ENCODE assay signal across 8 cellular contexts in genomic region chr11:65558785-65559509, GRCh38. TPM values are rescaled to one million over a fixed set of nuclear protein-coding genes. Genes with fewer than 3 reads are reported as not detected.
DNase-seq lines count a peak whose midpoint lies in the region; ATAC-seq, FAIRE-seq and TF ChIP-seq lines count a peak whose summit lies in the region.

No MANE protein-coding gene starts in this region.

- H3K27ac Mint-ChIP-seq in activated CD4-positive, alpha-beta T cell treated with anti-CD3 and anti-CD28 coated beads, Interleukin-2, amount 10 ng/mL, durations not matched to agents 24 days and 14 days, result peak overlapping the region; percentile 71

- H3K4me1 Mint-ChIP-seq in activated CD4-positive, alpha-beta T cell treated with anti-CD3 and anti-CD28 coated beads, Interleukin-2, amount 10 ng/mL, durations not matched to agents 24 days and 14 days, result peaks cover 50% of the 10 kb centered on the region

- H3K27me3 ChIP-seq in GM12878 (replicated peaks in 1 of 2; ENCODE audit: control insufficient read depth in 2 of 2, insufficient read depth in 2 of 2, low read length in 1 of 2) (no peaks in the 10 kb centered on the region; a peak in 2 of 4 replicates), subcutaneous abdominal adipose tissue (ENCODE audit: control insufficient read depth in 5 of 5, insufficient read depth in 4 of 5, low read length in 5 of 5) (no peaks in the 10 kb centered on the region)

- no peaks in the 10 kb centered on the region for H3K4me1 ChIP-seq in GM12878 (ENCODE audit: control insufficient read depth, insufficient read depth, low read length)
- H3K4me1 ChIP-seq in kidney (ENCODE audit: control insufficient read depth in 1 of 2, insufficient read depth in 1 of 2, low read depth in 1 of 2, low read length in 2 of 2), result peaks cover 14 to 42% of the 10 kb centered on the region in 2 donors
- peaks cover 7 to 65% (median 54%) of the 10 kb centered on the region in 5 donors for H3K4me1 ChIP-seq in subcutaneous abdominal adipose tissue (ENCODE audit: control insufficient read depth in 5 of 5, insufficient read depth in 5 of 5, low read length in 5 of 5)

- no peak for TF ChIP-seq RAD21 in GM12878 (IDR thresholded peaks at IDR 0.05; ENCODE audit: insufficient read depth, low read depth, low read length)

- no TSS peak for BruUV-seq in GM12878 (replicated peaks; lab: Mats Ljungman, UMichigan)

- peak overlapping the region; percentile 75 for H3K4me3 Mint-ChIP-seq in activated CD4-positive, alpha-beta T cell treated with anti-CD3 and anti-CD28 coated beads, Interleukin-2, amount 10 ng/mL, durations not matched to agents 24 days and 14 days

- intact Hi-C loops in activated CD4-positive, alpha-beta T cell treated with anti-CD3 and anti-CD28 coated beads, Interleukin-2, amount 10 ng/mL, durations not matched to agents 24 days and 14 days (cut with micrococcal nuclease), result loop anchor here (1.0 kb wide), 2 partner anchors 10 to 19 kb away; no protein-coding TSS in a partner anchor
- intact Hi-C loops in GM12878 (cut with micrococcal nuclease; ENCODE audit: unreplicated experiment) (no loop called here), kidney (cut with DNase I) (no loop called here)

- TF ChIP-seq POLR2A in GM12878 (IDR thresholded peaks at IDR 0.05; ENCODE audit: low read depth, low read length), result no peak

- no peaks in the 10 kb centered on the region for H3K79me2 ChIP-seq in GM12878 (ENCODE audit: control insufficient read depth, insufficient read depth, low read length)

- TF ChIP-seq CTCF in GM12878 (IDR thresholded peaks at IDR 0.05 in 2 of 3, conservative IDR thresholded peaks at IDR 0.05 in 1 of 3; ENCODE audit: control insufficient read depth in 2 of 3, extremely low read depth in 1 of 3, insufficient read depth in 1 of 3, low read depth in 3 of 3, low read length in 3 of 3), result no peak
- no peak for TF ChIP-seq CTCF in kidney (IDR thresholded peaks at IDR 0.05; ENCODE audit: borderline replicate concordance, extremely low read depth, insufficient read depth)

- TF ChIP-seq EP300 in GM12878 (IDR thresholded peaks at IDR 0.05; ENCODE audit: borderline replicate concordance in 1 of 2, control insufficient read depth in 1 of 2, low read depth in 2 of 2, low read length in 2 of 2), result no peak

- RAD21 ChIA-PET in GM12878 (lab: Charles Lee; ENCODE audit: unreplicated experiment), result interaction anchor here (1.1 kb wide), 1 partner anchor 11 kb away, joined by 3 read pairs; the partner anchor contains the start of gene ZNRD2

- no peak overlapping the region for H3K4me3 ChIP-seq in GM12878
- peak overlapping the region; percentile 6 to 25 for H3K4me3 ChIP-seq in kidney (ENCODE audit: low read length in 2 of 2)
- H3K4me3 ChIP-seq in subcutaneous abdominal adipose tissue (ENCODE audit: low read depth in 1 of 5, low read length in 5 of 5), result peak overlapping the region; percentile 42 to 64 (median 60)

- H3K36me3 Mint-ChIP-seq in activated CD4-positive, alpha-beta T cell treated with anti-CD3 and anti-CD28 coated beads, Interleukin-2, amount 10 ng/mL, durations not matched to agents 24 days and 14 days (ENCODE audit: low read depth), result peaks cover 2% of the 10 kb centered on the region

- H3K4me2 ChIP-seq in GM12878 (ENCODE audit: control insufficient read depth, insufficient read depth), result peak overlapping the region; percentile 89

- no peaks in the 10 kb centered on the region for H4K20me1 ChIP-seq in GM12878 (ENCODE audit: control insufficient read depth, insufficient read depth)

- POLR2A ChIA-PET in GM12878 (lab: Charles Lee), result interaction anchor here (1.1 kb wide), 1 partner anchor 12 kb away, joined by 3 read pairs; the partner anchor contains the start of gene ZNRD2

- FAIRE-seq in GM12878 (lab: Jason Lieb, UNC) (no peak), kidney (lab: Jason Lieb, UNC) (no peak)

- H3K9me3 Mint-ChIP-seq in activated CD4-positive, alpha-beta T cell treated with anti-CD3 and anti-CD28 coated beads, Interleukin-2, amount 10 ng/mL, durations not matched to agents 24 days and 14 days, result no peaks in the 10 kb centered on the region

- no peak overlapping the region for H3K27ac ChIP-seq in GM12878 (ENCODE audit: control insufficient read depth, insufficient read depth)
- peak overlapping the region; percentile 90 to 93 for H3K27ac ChIP-seq in kidney (ENCODE audit: low read depth in 2 of 2, low read length in 2 of 2)
- H3K27ac ChIP-seq in subcutaneous abdominal adipose tissue (ENCODE audit: low read depth, low read length), result peak overlapping the region; percentile 85

- H3K36me3 ChIP-seq in GM12878 (ENCODE audit: control insufficient read depth in 2 of 2, insufficient read depth in 2 of 2, low read length in 1 of 2), result no peaks in the 10 kb centered on the region
- no peaks in the 10 kb centered on the region for H3K36me3 ChIP-seq in kidney (ENCODE audit: control insufficient read depth in 1 of 2, insufficient read depth in 2 of 2, low read length in 2 of 2)
- no peaks in the 10 kb centered on the region for H3K36me3 ChIP-seq in subcutaneous abdominal adipose tissue (ENCODE audit: control insufficient read depth in 5 of 5, insufficient read depth in 5 of 5, low read length in 5 of 5)

- SMC1A ChIA-PET in GM12878 (lab: Charles Lee; ENCODE audit: uncharacterized antibody, unreplicated experiment), result no interaction called here

- H3K27me3 Mint-ChIP-seq in activated CD4-positive, alpha-beta T cell treated with anti-CD3 and anti-CD28 coated beads, Interleukin-2, amount 10 ng/mL, durations not matched to agents 24 days and 14 days, result no peaks in the 10 kb centered on the region

- 63% methylated on average over 19 of the region's 21 CpGs for WGBS in GM12878 (ENCODE audit: insufficient coverage, insufficient replicate concordance, low lambda C conversion rate, missing lambda C conversion rate)

- in situ Hi-C loops in GM12878 (cut with MboI), result no loop called here

- no peak for DNase-seq in activated CD4-positive, alpha-beta T cell treated with anti-CD3 and anti-CD28 coated beads, Interleukin-2, amount 10 ng/mL, durations not matched to agents 24 days and 14 days
- no peak for DNase-seq in activated CD4-positive, alpha-beta T cell treated with anti-CD3 and anti-CD28 coated beads, Interleukin-2, amount 50 U/mL, for 4 hours
- DNase-seq in GM12878 (ENCODE audit: low read depth, low spot score), result no peak
- peak; percentile 87 for DNase-seq in kidney
- no peak for DNase-seq in stimulated activated CD8-positive, alpha-beta memory T cell treated with anti-CD3 and anti-CD28 coated beads, Interleukin-4, amount 100 ng/mL, for 48 hours
- no peak for DNase-seq in OCI-M1 (lab: John Stamatoyannopoulos, UW)

- CTCF ChIA-PET in GM12878 (lab: Yijun Ruan, JAX), result interaction anchor here (1.2 to 2.0 kb wide), 2 partner anchors 17 to 19 kb away, joined by 3 to 6 read pairs; no protein-coding TSS in a partner anchor

- no peak; the same call in 2 of the 3 replicates for ATAC-seq in GM12878
- no peak for ATAC-seq in HG03039 (IDR thresholded peaks at IDR 0.05; ENCODE audit: unreplicated experiment)

- peak overlapping the region; percentile 26; the same call in 1 of the 2 replicates for H2AFZ ChIP-seq in GM12878 (ENCODE audit: control insufficient read depth, low read depth, low read length)

- no peaks in the 10 kb centered on the region for H3K9me3 ChIP-seq in GM12878 (replicated peaks; ENCODE audit: control insufficient read depth, insufficient read depth, low read length)
- no peaks in the 10 kb centered on the region for H3K9me3 ChIP-seq in kidney (ENCODE audit: control insufficient read depth in 1 of 2, low read length in 2 of 2)
- no peaks in the 10 kb centered on the region for H3K9me3 ChIP-seq in subcutaneous abdominal adipose tissue (ENCODE audit: control insufficient read depth in 5 of 5, low read length in 5 of 5)

- no peak overlapping the region for H3K9ac ChIP-seq in GM12878 (ENCODE audit: control insufficient read depth, insufficient read depth, low read length)
- H3K9ac ChIP-seq in kidney (ENCODE audit: low read length in 2 of 2), result peak overlapping the region; percentile 26 to 71
- H3K9ac ChIP-seq in subcutaneous abdominal adipose tissue (ENCODE audit: low read length in 5 of 5), result peak overlapping the region in 4 of 5 donors; percentile 62 to 84 (median 72)

RNA-seq across cellular contexts. Expression of gene LTBP3, which starts 0.8 kb away (rescaled TPM):
- 94.9 and 96.9 TPM in 2 replicates for total RNA-seq in activated CD4-positive, alpha-beta T cell treated with anti-CD3 and anti-CD28 coated beads, Interleukin-2, amount 10 ng/mL, durations not matched to agents 24 days and 14 days
- total RNA-seq in GM12878 (2013; cell fraction: nucleolus; rRNA removed), result 8.6 and 11.6 TPM in 2 replicates
- total RNA-seq in GM12878 (2014; rRNA removed) (8.5 and 9.0 TPM in 2 replicates), GM12878 (2014; rRNA removed; fragmentation: Illumina TruSeq; extraction: Trizol) (1.2 and 2.2 TPM in 2 replicates), GM12878 (2021) (8.0 and 9.0 TPM in 2 replicates), kidney (165 TPM)
- 12.8 TPM for polyA plus RNA-seq in GM12878 (2011; ENCODE audit: low read depth)
- polyA plus RNA-seq in GM12878 (2011; rRNA removed) (3.1 and 7.0 TPM in 2 replicates), GM12878 (2014; fragmentation: Illumina TruSeq; extraction: Trizol) (1.00 and 2.3 TPM in 2 replicates), GM12878 (2014; fragmentation: Nextera tagmentation; extraction: Ambion mirVana) (not detected), GM12878 (2014; rRNA removed) (12.2 and 14.7 TPM in 2 replicates), GM12878 (2016; fragmentation: Nextera tagmentation; extraction: Ambion mirVana) (1 to 10 TPM; 4.0 to 5.5 TPM), kidney (ENCODE audit: insufficient read depth, low read depth, low replicate concordance) (61.6 TPM)
- 14.4 and 24.0 TPM in 2 replicates for polyA plus RNA-seq in GM12878 (2011; cell fraction: cytosol; rRNA removed)
- polyA plus RNA-seq in GM12878 (2011; cell fraction: nucleus; rRNA removed), result 47.3 and 52.7 TPM in 2 replicates
- polyA plus RNA-seq in GM12878 (2012), result 15.6 and 16.4 TPM in 2 replicates
- 3.8 and 4.7 TPM in 2 replicates for polyA minus RNA-seq in GM12878 (2011; rRNA and poly(A)+ RNA removed)
- 5.6 and 6.7 TPM in 2 replicates for polyA minus RNA-seq in GM12878 (2011; cell fraction: cytosol; rRNA and poly(A)+ RNA removed)
- polyA minus RNA-seq in GM12878 (2011; cell fraction: nucleus; rRNA and poly(A)+ RNA removed), result 6.6 and 12.8 TPM in 2 replicates

RNA-seq across cellular contexts. Expression of gene ZNRD2, which starts 11.3 kb away (rescaled TPM):
- total RNA-seq in activated CD4-positive, alpha-beta T cell treated with anti-CD3 and anti-CD28 coated beads, Interleukin-2, amount 10 ng/mL, durations not matched to agents 24 days and 14 days, result 83.3 and 83.4 TPM in 2 replicates
- total RNA-seq in GM12878 (2013; cell fraction: nucleolus; rRNA removed), result 31.8 and 42.8 TPM in 2 replicates
- total RNA-seq in GM12878 (2014; rRNA removed), result 71.3 and 77.0 TPM in 2 replicates
- total RNA-seq in GM12878 (2014; rRNA removed; fragmentation: Illumina TruSeq; extraction: Trizol), result 20.0 and 24.8 TPM in 2 replicates
- 62.0 and 63.3 TPM in 2 replicates for total RNA-seq in GM12878 (2021)
- polyA plus RNA-seq in GM12878 (2011; ENCODE audit: low read depth), result 35.6 TPM
- 13.4 and 32.2 TPM in 2 replicates for polyA plus RNA-seq in GM12878 (2011; rRNA removed)
- polyA plus RNA-seq in GM12878 (2011; cell fraction: cytosol; rRNA removed), result 60.6 and 85.4 TPM in 2 replicates
- 70.4 and 75.4 TPM in 2 replicates for polyA plus RNA-seq in GM12878 (2011; cell fraction: nucleus; rRNA removed)
- polyA plus RNA-seq in GM12878 (2012), result 43.7 and 53.4 TPM in 2 replicates
- 1.2 and 7.9 TPM in 2 replicates for polyA plus RNA-seq in GM12878 (2014; fragmentation: Illumina TruSeq; extraction: Trizol)
- 10 to 100 TPM; 14.8 to 48.7 TPM for polyA plus RNA-seq in GM12878 (2014; fragmentation: Nextera tagmentation; extraction: Ambion mirVana)
- polyA plus RNA-seq in GM12878 (2014; rRNA removed), result 74.8 and 79.0 TPM in 2 replicates
- 100 to 1,000 TPM; 107 to 111 TPM for polyA plus RNA-seq in GM12878 (2016; fragmentation: Nextera tagmentation; extraction: Ambion mirVana)
- 5.0 and 12.2 TPM in 2 replicates for polyA minus RNA-seq in GM12878 (2011; rRNA and poly(A)+ RNA removed)
- 5.8 and 6.9 TPM in 2 replicates for polyA minus RNA-seq in GM12878 (2011; cell fraction: cytosol; rRNA and poly(A)+ RNA removed)
- 32.3 and 48.6 TPM in 2 replicates for polyA minus RNA-seq in GM12878 (2011; cell fraction: nucleus; rRNA and poly(A)+ RNA removed)
- 32.0 TPM for total RNA-seq in kidney
- polyA plus RNA-seq in kidney (ENCODE audit: insufficient read depth, low read depth, low replicate concordance), result 60.4 TPM

RNA-seq across cellular contexts. Expression of gene FAM89B, which starts 13.4 kb away (rescaled TPM):
- 39.1 and 42.4 TPM in 2 replicates for total RNA-seq in activated CD4-positive, alpha-beta T cell treated with anti-CD3 and anti-CD28 coated beads, Interleukin-2, amount 10 ng/mL, durations not matched to agents 24 days and 14 days
- 6.1 and 7.8 TPM in 2 replicates for total RNA-seq in GM12878 (2013; cell fraction: nucleolus; rRNA removed)
- total RNA-seq in GM12878 (2014; rRNA removed) (26.2 and 32.0 TPM in 2 replicates), GM12878 (2014; rRNA removed; fragmentation: Illumina TruSeq; extraction: Trizol) (7.2 and 10.4 TPM in 2 replicates), GM12878 (2021) (28.5 and 29.6 TPM in 2 replicates), kidney (36.7 TPM)
- polyA plus RNA-seq in GM12878 (2011; ENCODE audit: low read depth), result 4.4 TPM
- polyA plus RNA-seq in GM12878 (2011; rRNA removed) (3.6 and 8.0 TPM in 2 replicates), GM12878 (2014; fragmentation: Illumina TruSeq; extraction: Trizol) (0.74 and 9.1 TPM in 2 replicates), GM12878 (2014; fragmentation: Nextera tagmentation; extraction: Ambion mirVana) (1 to 10 TPM in 1 of 2 experiments, under 1 TPM in 1; 0.34 to 2.2 TPM), GM12878 (2014; rRNA removed) (36.7 and 50.7 TPM in 2 replicates), GM12878 (2016; fragmentation: Nextera tagmentation; extraction: Ambion mirVana) (10 to 100 TPM in 1 of 2 experiments, 1 to 10 TPM in 1; 2.8 to 26.6 TPM), kidney (ENCODE audit: insufficient read depth, low read depth, low replicate concordance) (33.5 TPM)
- polyA plus RNA-seq in GM12878 (2011; cell fraction: cytosol; rRNA removed), result 16.4 and 28.8 TPM in 2 replicates
- polyA plus RNA-seq in GM12878 (2011; cell fraction: nucleus; rRNA removed), result 29.2 and 30.4 TPM in 2 replicates
- 11.8 and 13.3 TPM in 2 replicates for polyA plus RNA-seq in GM12878 (2012)
- polyA minus RNA-seq in GM12878 (2011; rRNA and poly(A)+ RNA removed), result 4.4 and 9.6 TPM in 2 replicates
- 4.0 and 5.7 TPM in 2 replicates for polyA minus RNA-seq in GM12878 (2011; cell fraction: cytosol; rRNA and poly(A)+ RNA removed)
- 16.1 and 24.5 TPM in 2 replicates for polyA minus RNA-seq in GM12878 (2011; cell fraction: nucleus; rRNA and poly(A)+ RNA removed)

RNA-seq across cellular contexts. Expression of gene EHBP1L1, which starts 16.9 kb away (rescaled TPM):
- total RNA-seq in activated CD4-positive, alpha-beta T cell treated with anti-CD3 and anti-CD28 coated beads, Interleukin-2, amount 10 ng/mL, durations not matched to agents 24 days and 14 days, result 167 and 173 TPM in 2 replicates
- total RNA-seq in GM12878 (2013; cell fraction: nucleolus; rRNA removed), result 101 and 114 TPM in 2 replicates
- total RNA-seq in GM12878 (2014; rRNA removed), result 63.3 and 74.6 TPM in 2 replicates
- total RNA-seq in GM12878 (2014; rRNA removed; fragmentation: Illumina TruSeq; extraction: Trizol), result 32.9 and 37.1 TPM in 2 replicates
- total RNA-seq in GM12878 (2021), result 90.7 and 92.7 TPM in 2 replicates
- polyA plus RNA-seq in GM12878 (2011; ENCODE audit: low read depth), result 22.5 TPM
- polyA plus RNA-seq in GM12878 (2011; rRNA removed), result 21.5 and 28.4 TPM in 2 replicates
- 37.0 and 59.7 TPM in 2 replicates for polyA plus RNA-seq in GM12878 (2011; cell fraction: cytosol; rRNA removed)
- polyA plus RNA-seq in GM12878 (2011; cell fraction: nucleus; rRNA removed), result 195 and 323 TPM in 2 replicates
- polyA plus RNA-seq in GM12878 (2012), result 52.1 and 68.8 TPM in 2 replicates
- 34.3 and 39.8 TPM in 2 replicates for polyA plus RNA-seq in GM12878 (2014; fragmentation: Illumina TruSeq; extraction: Trizol)
- polyA plus RNA-seq in GM12878 (2014; fragmentation: Nextera tagmentation; extraction: Ambion mirVana), result under 1 TPM; 0.06 to 0.09 TPM
- 99.4 and 117 TPM in 2 replicates for polyA plus RNA-seq in GM12878 (2014; rRNA removed)
- polyA plus RNA-seq in GM12878 (2016; fragmentation: Nextera tagmentation; extraction: Ambion mirVana), result 10 to 100 TPM; 15.5 to 18.9 TPM
- polyA minus RNA-seq in GM12878 (2011; rRNA and poly(A)+ RNA removed), result 22.7 and 40.4 TPM in 2 replicates
- polyA minus RNA-seq in GM12878 (2011; cell fraction: cytosol; rRNA and poly(A)+ RNA removed), result 33.2 and 33.8 TPM in 2 replicates
- 24.8 and 46.7 TPM in 2 replicates for polyA minus RNA-seq in GM12878 (2011; cell fraction: nucleus; rRNA and poly(A)+ RNA removed)
- total RNA-seq in kidney, result 95.4 TPM
- polyA plus RNA-seq in kidney (ENCODE audit: insufficient read depth, low read depth, low replicate concordance), result 20.5 TPM

RNA-seq across cellular contexts. Expression of gene SCYL1, which starts 34.1 kb away (rescaled TPM):
- 94.2 and 95.8 TPM in 2 replicates for total RNA-seq in activated CD4-positive, alpha-beta T cell treated with anti-CD3 and anti-CD28 coated beads, Interleukin-2, amount 10 ng/mL, durations not matched to agents 24 days and 14 days
- 28.9 and 34.4 TPM in 2 replicates for total RNA-seq in GM12878 (2013; cell fraction: nucleolus; rRNA removed)
- total RNA-seq in GM12878 (2014; rRNA removed) (75.1 and 82.7 TPM in 2 replicates), GM12878 (2014; rRNA removed; fragmentation: Illumina TruSeq; extraction: Trizol) (25.9 and 29.3 TPM in 2 replicates), GM12878 (2021) (66.7 and 67.8 TPM in 2 replicates), kidney (72.2 TPM)
- polyA plus RNA-seq in GM12878 (2011; ENCODE audit: low read depth), result 16.4 TPM
- polyA plus RNA-seq in GM12878 (2011; rRNA removed) (17.8 and 43.1 TPM in 2 replicates), GM12878 (2014; fragmentation: Illumina TruSeq; extraction: Trizol) (6.9 and 32.5 TPM in 2 replicates), GM12878 (2014; fragmentation: Nextera tagmentation; extraction: Ambion mirVana) (1 to 10 TPM in 1 of 2 experiments, under 1 TPM in 1; 0.80 to 6.3 TPM), GM12878 (2014; rRNA removed) (68.0 and 74.6 TPM in 2 replicates), GM12878 (2016; fragmentation: Nextera tagmentation; extraction: Ambion mirVana) (10 to 100 TPM; 59.2 to 65.4 TPM), kidney (ENCODE audit: insufficient read depth, low read depth, low replicate concordance) (78.9 TPM)
- polyA plus RNA-seq in GM12878 (2011; cell fraction: cytosol; rRNA removed), result 88.7 and 112 TPM in 2 replicates
- 114 and 150 TPM in 2 replicates for polyA plus RNA-seq in GM12878 (2011; cell fraction: nucleus; rRNA removed)
- 35.1 and 36.8 TPM in 2 replicates for polyA plus RNA-seq in GM12878 (2012)
- polyA minus RNA-seq in GM12878 (2011; rRNA and poly(A)+ RNA removed), result 43.5 and 70.6 TPM in 2 replicates
- 23.4 and 34.6 TPM in 2 replicates for polyA minus RNA-seq in GM12878 (2011; cell fraction: cytosol; rRNA and poly(A)+ RNA removed)
- polyA minus RNA-seq in GM12878 (2011; cell fraction: nucleus; rRNA and poly(A)+ RNA removed), result 16.7 and 26.3 TPM in 2 replicates
